ENCODE assay signal across 12 cellular contexts in genomic region chr22:38531251-38531956, GRCh38. TPM values are rescaled to one million over a fixed set of nuclear protein-coding genes. Genes with fewer than 3 reads are reported as not detected.
DNase-seq lines count a peak whose midpoint lies in the region; ATAC-seq, FAIRE-seq and TF ChIP-seq lines count a peak whose summit lies in the region.
"Had no signal": no experiment of that assay in that cellular context is flagged by ENCODE, and none has a peak within 500 bp of the region (broad histone marks: within the 10 kb centered on the region; RNA-seq: fewer than 3 reads in every experiment).

No MANE protein-coding gene starts in this region.

- H3K4me3 ChIP-seq in PC-3 (ENCODE audit: low read length) (no peak overlapping the region), K562 (no peak overlapping the region), coronary artery (no peak overlapping the region)

- POLR2A ChIA-PET in PC-3 (lab: Charles Lee; ENCODE audit: unreplicated experiment) (no interaction called here), K562 (lab: Yijun Ruan, JAX) (interaction anchor here (1.2 kb wide), 2 partner anchors 15 to 60 kb away, joined by 4 to 6 read pairs; no protein-coding TSS in a partner anchor)

- WGBS in K562 (ENCODE audit: insufficient coverage, low coverage, missing lambda C conversion rate) = 50% methylated on average over 4 of the region's 4 CpGs

- H4K20me1 ChIP-seq in PC-3 (ENCODE audit: low read length) (no peaks in the 10 kb centered on the region), K562 (replicated peaks; ENCODE audit: control insufficient read depth, insufficient read depth, low read length) (no peaks in the 10 kb centered on the region)

- H3K4me1 ChIP-seq in PC-3 (ENCODE audit: insufficient read depth, low read length) (peaks cover 5% of the 10 kb centered on the region; the same call in 1 of the 2 replicates), K562 (replicated peaks in 1 of 2; ENCODE audit: control insufficient read depth in 2 of 2, insufficient read depth in 2 of 2, low read length in 2 of 2) (no peaks in the 10 kb centered on the region; a peak in 2 of 5 replicates)

- H2AFZ ChIP-seq in PC-3 (ENCODE audit: low read length) (0 out of 2 replicates have a peak overlapping the region, but pooled peaks have one; percentile 25), K562 (ENCODE audit: low read depth, low read length) (peak overlapping the region; percentile 58)

- H3K36me3 Mint-ChIP-seq in natural killer cell treated with Interleukin-12 subunit alpha and Interleukin-12 subunit beta and Interleukin-15 and Interleukin-18, amount 100 ng/mL, for 72 hours = no peaks in the 10 kb centered on the region
- H3K36me3 Mint-ChIP-seq in natural killer cell = no peaks in the 10 kb centered on the region

- no peaks in the 10 kb centered on the region for H3F3A ChIP-seq in PC-3 (ENCODE audit: low read length, unreplicated experiment)

- H3K9me3 Mint-ChIP-seq in natural killer cell treated with Interleukin-12 subunit alpha and Interleukin-12 subunit beta and Interleukin-15 and Interleukin-18, amount 100 ng/mL, for 72 hours = no peaks in the 10 kb centered on the region
- H3K9me3 Mint-ChIP-seq in natural killer cell = no peaks in the 10 kb centered on the region

- ATAC-seq in natural killer cell treated with Interleukin-12 subunit alpha and Interleukin-12 subunit beta and Interleukin-15 and Interleukin-18, amount 100 ng/mL, for 72 hours = no peak
- ATAC-seq in natural killer cell (no peak), PC-3 (no peak), K562 (no peak)

- H3K4me3 Mint-ChIP-seq in natural killer cell treated with Interleukin-12 subunit alpha and Interleukin-12 subunit beta and Interleukin-15 and Interleukin-18, amount 100 ng/mL, for 72 hours = peak overlapping the region; percentile 59
- H3K4me3 Mint-ChIP-seq in natural killer cell = no peak overlapping the region

- BruUV-seq in PC-3 (replicated peaks; lab: Mats Ljungman, UMichigan) (no TSS peak), K562 (replicated peaks; lab: Mats Ljungman, UMichigan) (no TSS peak)

- no peak overlapping the region for H3K27ac ChIP-seq in PC-3 (ENCODE audit: low read length)
- no peak overlapping the region for H3K27ac ChIP-seq in K562 (ENCODE audit: extremely low read depth, low read depth, low read length)
- H3K27ac ChIP-seq in coronary artery = no peak overlapping the region

- no peak for TF ChIP-seq RAD21 in K562 (CRISPR knock-in tag; conservative IDR thresholded peaks at IDR 0.05 in 1 of 2, IDR thresholded peaks at IDR 0.05 in 1 of 2)

- no peak for TF ChIP-seq POLR2A in K562 (conservative IDR thresholded peaks at IDR 0.05)

- peaks cover 4 to 6% of the 10 kb centered on the region in 2 donors for H3K4me1 Mint-ChIP-seq in natural killer cell treated with Interleukin-12 subunit alpha and Interleukin-12 subunit beta and Interleukin-15 and Interleukin-18, amount 100 ng/mL, for 72 hours (ENCODE audit: low read depth in 2 of 2)
- H3K4me1 Mint-ChIP-seq in natural killer cell = peaks cover 0 to 6% of the 10 kb centered on the region in 2 donors

- no peaks in the 10 kb centered on the region for H3K9me2 ChIP-seq in PC-3 (replicated peaks; ENCODE audit: low read length)

- TF ChIP-seq CTCF in natural killer cell (IDR thresholded peaks at IDR 0.05) (no peak), PC-3 (conservative IDR thresholded peaks at IDR 0.05; ENCODE audit: low read depth, low read length) (no peak), K562 (IDR thresholded peaks at IDR 0.05 in 2 of 3, conservative IDR thresholded peaks at IDR 0.05 in 1 of 3; ENCODE audit: insufficient read depth in 2 of 3, low read depth in 1 of 3, low read length in 3 of 3) (no peak), coronary artery (IDR thresholded peaks at IDR 0.05) (no peak)

- no peaks in the 10 kb centered on the region for H3K9me1 ChIP-seq in K562 (ENCODE audit: control insufficient read depth, insufficient read depth, low read length)

- intact Hi-C loops in natural killer cell (cut with micrococcal nuclease) (no loop called here), PC-3 (cut with micrococcal nuclease) (no loop called here), K562 (cut with micrococcal nuclease) (no loop called here)

- H3K4me2 ChIP-seq in PC-3 (ENCODE audit: low read length) (0 out of 2 replicates have a peak overlapping the region, but pooled peaks have one; percentile 6), K562 (ENCODE audit: insufficient read depth, low read length) (no peak overlapping the region)

- TF ChIP-seq EP300 in K562 (IDR thresholded peaks at IDR 0.05; ENCODE audit: low read length) = no peak

- H3K27ac Mint-ChIP-seq in natural killer cell treated with Interleukin-12 subunit alpha and Interleukin-12 subunit beta and Interleukin-15 and Interleukin-18, amount 100 ng/mL, for 72 hours = peak overlapping the region; percentile 76 to 83
- H3K27ac Mint-ChIP-seq in natural killer cell = peak overlapping the region in 1 of 2 donors; percentile 67

- no peak for DNase-seq in natural killer cell treated with Interleukin-12 subunit alpha and Interleukin-12 subunit beta and Interleukin-15 and Interleukin-18, amount 100 ng/mL, for 72 hours (ENCODE audit: low spot score)
- no peak for DNase-seq in natural killer cell
- DNase-seq in PC-3 = no peak
- no peak for DNase-seq in K562 (ENCODE audit: extremely low read depth in 1 of 4, low spot score in 3 of 4)
- DNase-seq in nucleus accumbens (lab: John Stamatoyannopoulos, UW) = no peak
- DNase-seq in activated CD4-positive, CD25-positive, alpha-beta regulatory T cell treated with anti-CD3 and anti-CD28 coated beads, Interleukin-2, amount 50 U/mL, for 72 hours = no peak
- DNase-seq in DMS153 (lab: John Stamatoyannopoulos, UW) = no peak
- no peak for DNase-seq in coronary artery (ENCODE audit: low spot score)
- DNase-seq: cortex of kidney, NCI-H146 had no signal

- H3K9ac ChIP-seq in PC-3 (ENCODE audit: low read length) (no peak overlapping the region), K562 (ENCODE audit: insufficient read depth in 1 of 2, low read depth in 2 of 2, low read length in 2 of 2) (no peak overlapping the region)

- no peaks in the 10 kb centered on the region for H3K36me3 ChIP-seq in PC-3 (ENCODE audit: low read depth, low read length)
- no peaks in the 10 kb centered on the region for H3K36me3 ChIP-seq in K562 (ENCODE audit: control insufficient read depth, insufficient read depth, low read length)

- H3K9me3 ChIP-seq in PC-3 (ENCODE audit: low read length) = no peaks in the 10 kb centered on the region
- H3K9me3 ChIP-seq in K562 (replicated peaks; ENCODE audit: control insufficient read depth, insufficient read depth, low read depth, low read length) = no peaks in the 10 kb centered on the region

- CTCF ChIA-PET in PC-3 (lab: Charles Lee) = no interaction called here
- CTCF ChIA-PET in K562 (lab: Yijun Ruan, JAX; ENCODE audit: low intra/inter-chr PET ratio) = no interaction called here

- in situ Hi-C loops in K562 (cut with MboI) = no loop called here

- H3K27me3 ChIP-seq in PC-3 (ENCODE audit: low read length) (no peaks in the 10 kb centered on the region), K562 (ENCODE audit: control insufficient read depth in 2 of 2, insufficient read depth in 2 of 2, low read length in 2 of 2) (no peaks in the 10 kb centered on the region)

- no peaks in the 10 kb centered on the region for H3K27me3 Mint-ChIP-seq in natural killer cell treated with Interleukin-12 subunit alpha and Interleukin-12 subunit beta and Interleukin-15 and Interleukin-18, amount 100 ng/mL, for 72 hours
- H3K27me3 Mint-ChIP-seq in natural killer cell (ENCODE audit: low read depth in 2 of 2) = no peaks in the 10 kb centered on the region

- FAIRE-seq in K562 (lab: Jason Lieb, UNC) = no peak
- FAIRE-seq: keratinocyte, RCC 7860 had no signal

- H3K79me2 ChIP-seq in PC-3 (ENCODE audit: low read length) = no peaks in the 10 kb centered on the region
- no peaks in the 10 kb centered on the region for H3K79me2 ChIP-seq in K562 (ENCODE audit: control insufficient read depth, insufficient read depth, low read length)

RNA-seq across cellular contexts. Expression of gene DDX17, which starts 25.3 kb away (rescaled TPM):
- total RNA-seq in natural killer cell treated with Interleukin-12 subunit alpha and Interleukin-12 subunit beta and Interleukin-15 and Interleukin-18, amount 100 ng/mL, for 72 hours = 100 to 1,000 TPM; 368 to 422 TPM
- total RNA-seq in natural killer cell (100 to 1,000 TPM; 571 to 752 (median 578) TPM), PC-3 (2014; rRNA removed) (333 and 512 TPM in 2 replicates), K562 (2014; rRNA removed) (330 and 355 TPM in 2 replicates), K562 (2014; rRNA removed; fragmentation: Illumina TruSeq; extraction: Trizol) (165 and 171 TPM in 2 replicates), K562 (2015; rRNA removed; fragmentation: Illumina TruSeq; extraction: Trizol) (182 and 189 TPM in 2 replicates), K562 (2021) (216 and 224 TPM in 2 replicates)
- 606 and 912 TPM in 2 replicates for total RNA-seq in K562 (2011; cell fraction: chromatin; rRNA removed; ENCODE audit: low replicate concordance)
- 357 and 403 TPM in 2 replicates for total RNA-seq in K562 (2011; cell fraction: nucleolus; rRNA removed)
- 494 and 663 TPM in 2 replicates for total RNA-seq in K562 (2011; cell fraction: nucleoplasm; rRNA removed)
- polyA plus RNA-seq in K562 (2011; rRNA removed) (421 and 553 TPM in 2 replicates), K562 (2014; fragmentation: Illumina TruSeq; extraction: Trizol) (160 and 185 TPM in 2 replicates), K562 (2014; fragmentation: Nextera tagmentation; extraction: Ambion mirVana) (10 to 100 TPM; 17.6 to 66.9 TPM), K562 (2014; rRNA removed) (252 and 270 TPM in 2 replicates)
- 303 and 320 TPM in 2 replicates for polyA plus RNA-seq in K562 (2011; cell fraction: cytosol; rRNA removed)
- polyA plus RNA-seq in K562 (2011; cell fraction: nucleus; rRNA removed) = 1,663 and 2,084 TPM in 2 replicates
- polyA plus RNA-seq in K562 (2012) = 105 and 137 TPM in 2 replicates
- polyA minus RNA-seq in K562 (2011; rRNA and poly(A)+ RNA removed) = 387 and 408 TPM in 2 replicates
- 127 and 132 TPM in 2 replicates for polyA minus RNA-seq in K562 (2011; cell fraction: cytosol; rRNA and poly(A)+ RNA removed)
- polyA minus RNA-seq in K562 (2011; cell fraction: nucleus; rRNA and poly(A)+ RNA removed) = 457 and 507 TPM in 2 replicates

RNA-seq across cellular contexts. Expression of gene DMC1, which starts 38.6 kb away (rescaled TPM):
- total RNA-seq in natural killer cell treated with Interleukin-12 subunit alpha and Interleukin-12 subunit beta and Interleukin-15 and Interleukin-18, amount 100 ng/mL, for 72 hours = 10 to 100 TPM in 1 of 2 donors, 1 to 10 TPM in 1; 4.6 to 11.5 TPM
- total RNA-seq in natural killer cell (1 to 10 TPM in 1 of 3 donors, under 1 TPM in 2; 0.31 to 1.7 (median 0.63) TPM), PC-3 (2014; rRNA removed) (not detected in 2 replicates), K562 (2014; rRNA removed) (13.4 and 15.1 TPM in 2 replicates), K562 (2014; rRNA removed; fragmentation: Illumina TruSeq; extraction: Trizol) (11.4 and 11.7 TPM in 2 replicates), K562 (2015; rRNA removed; fragmentation: Illumina TruSeq; extraction: Trizol) (12.1 and 14.5 TPM in 2 replicates), K562 (2021) (5.2 and 5.5 TPM in 2 replicates)
- 5.1 and 22.4 TPM in 2 replicates for total RNA-seq in K562 (2011; cell fraction: chromatin; rRNA removed; ENCODE audit: low replicate concordance)
- total RNA-seq in K562 (2011; cell fraction: nucleolus; rRNA removed) = 2.5 and 8.3 TPM in 2 replicates
- 4.4 and 5.9 TPM in 2 replicates for total RNA-seq in K562 (2011; cell fraction: nucleoplasm; rRNA removed)
- polyA plus RNA-seq in K562 (2011; rRNA removed) (4.8 and 8.2 TPM in 2 replicates), K562 (2014; fragmentation: Illumina TruSeq; extraction: Trizol) (9.8 and 11.9 TPM in 2 replicates), K562 (2014; fragmentation: Nextera tagmentation; extraction: Ambion mirVana) (1 to 10 TPM; 8.4 to 8.7 TPM), K562 (2014; rRNA removed) (55.5 and 73.8 TPM in 2 replicates)
- polyA plus RNA-seq in K562 (2011; cell fraction: cytosol; rRNA removed) = 6.7 and 10.6 TPM in 2 replicates
- 2.5 and 2.7 TPM in 2 replicates for polyA plus RNA-seq in K562 (2011; cell fraction: nucleus; rRNA removed)
- polyA plus RNA-seq in K562 (2012) = 8.7 and 34.7 TPM in 2 replicates
- 17.2 and 31.1 TPM in 2 replicates for polyA minus RNA-seq in K562 (2011; rRNA and poly(A)+ RNA removed)
- polyA minus RNA-seq in K562 (2011; cell fraction: cytosol; rRNA and poly(A)+ RNA removed) = 3.1 and 8.8 TPM in 2 replicates
- 2.7 and 3.1 TPM in 2 replicates for polyA minus RNA-seq in K562 (2011; cell fraction: nucleus; rRNA and poly(A)+ RNA removed)
